9 cellular contexts compared by ENCODE assay signal in the genomic region with DNA sequence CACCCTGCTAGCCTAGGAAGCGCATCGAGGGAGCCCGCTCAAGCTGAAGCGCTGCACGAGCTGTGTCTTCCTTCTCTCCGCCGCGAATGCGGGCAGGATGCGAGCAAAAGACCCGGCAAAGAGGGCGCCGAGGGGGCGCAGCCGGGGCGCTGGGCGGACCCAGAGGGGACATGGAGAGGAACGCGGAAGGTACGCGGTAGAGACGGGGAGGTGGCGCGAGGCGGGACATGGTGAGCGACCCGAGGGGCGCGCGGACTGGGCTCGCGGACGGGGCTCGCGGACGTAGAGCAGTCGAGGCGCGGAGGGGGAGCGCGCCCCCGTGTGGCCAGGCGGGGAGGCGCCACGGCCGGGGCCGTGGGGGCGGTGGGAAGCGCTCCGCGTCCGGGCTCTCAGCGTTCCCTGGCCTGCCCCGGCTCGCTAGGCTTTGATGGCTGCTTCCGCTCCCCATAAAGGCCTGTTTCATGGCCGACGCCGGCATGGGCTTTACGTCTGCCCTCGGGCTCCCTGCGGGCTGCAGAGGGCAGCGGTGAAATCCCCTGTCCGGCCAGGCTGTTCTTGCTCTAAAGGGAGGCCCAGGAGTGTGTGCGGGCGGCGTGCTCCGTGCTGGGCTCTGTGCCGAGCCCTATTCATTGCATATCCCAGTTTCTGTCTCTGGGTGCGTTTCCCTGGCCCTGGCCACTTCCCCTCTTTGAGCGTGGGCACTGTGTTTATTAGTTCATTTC. TPM values are rescaled to one million over a fixed set of nuclear protein-coding genes. Genes with fewer than 3 reads are reported as not detected.
DNase-seq lines count a peak whose midpoint lies in the region; ATAC-seq and TF ChIP-seq lines count a peak whose summit lies in the region.
"Had no signal": no experiment of that assay in that cellular context is flagged by ENCODE, and none has a peak within 500 bp of the region (broad histone marks: within the 10 kb centered on the region; RNA-seq: fewer than 3 reads in every experiment).

No MANE protein-coding gene starts in this region.

- H3K27me3 Mint-ChIP-seq in activated CD4-positive, alpha-beta memory T cell treated with anti-CD3 and anti-CD28 coated beads, Interleukin-2, amount 10 ng/mL, durations not matched to agents 7 days and 5 days = peaks cover 70% of the 10 kb centered on the region

- WGBS in lung, 2 donors = 1 to 2% methylated on average over 71 of the region's 71 CpGs

- H3K4me3 ChIP-seq in effector memory CD4-positive, alpha-beta T cell (ENCODE audit: insufficient read depth, low read depth, low read length, poor library complexity, severe bottlenecking) = peak overlapping the region; percentile 42
- no peak overlapping the region for H3K4me3 ChIP-seq in lung

- no peaks in the 10 kb centered on the region for H3K36me3 Mint-ChIP-seq in activated CD4-positive, alpha-beta memory T cell treated with anti-CD3 and anti-CD28 coated beads, Interleukin-2, amount 10 ng/mL, durations not matched to agents 7 days and 5 days (ENCODE audit: low read depth)

- H3K27ac ChIP-seq in effector memory CD4-positive, alpha-beta T cell (ENCODE audit: insufficient read depth, low read length, poor library complexity, severe bottlenecking) = no peak overlapping the region
- no peak overlapping the region for H3K27ac ChIP-seq in lung (ENCODE audit: low read depth in 1 of 2, low read length in 1 of 2)

- peak overlapping the region; percentile 47 for H3K4me3 Mint-ChIP-seq in activated CD4-positive, alpha-beta memory T cell treated with anti-CD3 and anti-CD28 coated beads, Interleukin-2, amount 10 ng/mL, durations not matched to agents 7 days and 5 days

- peak; percentile 53 for TF ChIP-seq CTCF in lung (IDR thresholded peaks at IDR 0.05; ENCODE audit: control extremely low read depth, extremely low read depth)

- peaks cover 4% of the 10 kb centered on the region for H3K9me3 Mint-ChIP-seq in activated CD4-positive, alpha-beta memory T cell treated with anti-CD3 and anti-CD28 coated beads, Interleukin-2, amount 10 ng/mL, durations not matched to agents 7 days and 5 days

- H3K4me1 ChIP-seq in effector memory CD4-positive, alpha-beta T cell (ENCODE audit: control insufficient read depth, insufficient read depth, low read length, poor library complexity, severe bottlenecking) = peaks cover 3% of the 10 kb centered on the region
- H3K4me1 ChIP-seq in lung (ENCODE audit: control insufficient read depth in 2 of 2, insufficient read depth in 2 of 2, low read length in 2 of 2) = peaks cover 0 to 12% of the 10 kb centered on the region in 2 donors

- peaks cover 3% of the 10 kb centered on the region for H3K4me1 Mint-ChIP-seq in activated CD4-positive, alpha-beta memory T cell treated with anti-CD3 and anti-CD28 coated beads, Interleukin-2, amount 10 ng/mL, durations not matched to agents 7 days and 5 days

- no peaks in the 10 kb centered on the region for H3K9me3 ChIP-seq in effector memory CD4-positive, alpha-beta T cell (ENCODE audit: control insufficient read depth, low read length)
- no peaks in the 10 kb centered on the region for H3K9me3 ChIP-seq in lung (ENCODE audit: control insufficient read depth in 2 of 2, insufficient read depth in 1 of 2, low read length in 1 of 2)

- H3K36me3 ChIP-seq in effector memory CD4-positive, alpha-beta T cell (ENCODE audit: control insufficient read depth, insufficient read depth, low read length) = no peaks in the 10 kb centered on the region
- H3K36me3 ChIP-seq in lung (ENCODE audit: control insufficient read depth in 2 of 2, insufficient read depth in 2 of 2, low read length in 2 of 2) = no peaks in the 10 kb centered on the region

- ATAC-seq in lung (ENCODE audit: insufficient read depth, low FRiP score) = peak; percentile 90
- ATAC-seq in GM18502 (IDR thresholded peaks at IDR 0.05; ENCODE audit: poor library complexity, unreplicated experiment) = no peak

- peak; percentile 40 for DNase-seq in NCI-H1436 (lab: John Stamatoyannopoulos, UW)
- DNase-seq in NCI-H1436 treated with DMSO at 0.1 percent for 48 hours (lab: John Stamatoyannopoulos, UW) = no peak
- peak; percentile 46 for DNase-seq in NCI-H2171 treated with DMSO at 0.1 percent for 48 hours (lab: John Stamatoyannopoulos, UW)
- peak; percentile 42 for DNase-seq in activated CD4-positive, alpha-beta memory T cell treated with anti-CD3 and anti-CD28 coated beads, Interleukin-2, amount 10 ng/mL, durations not matched to agents 7 days and 5 days
- DNase-seq in effector memory CD4-positive, alpha-beta T cell = no peak
- peak; percentile 58 for DNase-seq in lung (ENCODE audit: low spot score)
- DNase-seq in stimulated activated CD4-positive, alpha-beta T cell treated with anti-CD3 and anti-CD28 coated beads, TNF-alpha, amount 100 ng/mL, for 1 hour (ENCODE audit: low read depth in 3 of 3, low spot score in 1 of 3) = peak in 2 of 3 donors; percentile 9 to 51
- DNase-seq: DND-41 had no signal

- POLR2A ChIA-PET in activated CD4-positive, alpha-beta memory T cell treated with anti-CD3 and anti-CD28 coated beads, Interleukin-2, amount 10 ng/mL, durations not matched to agents 7 days and 5 days (lab: Charles Lee) = no interaction called here

- H3K27ac Mint-ChIP-seq in activated CD4-positive, alpha-beta memory T cell treated with anti-CD3 and anti-CD28 coated beads, Interleukin-2, amount 10 ng/mL, durations not matched to agents 7 days and 5 days = no peak overlapping the region

- peaks cover 14% of the 10 kb centered on the region for H3K27me3 ChIP-seq in effector memory CD4-positive, alpha-beta T cell (replicated peaks; ENCODE audit: control insufficient read depth, insufficient read depth, low read length, poor library complexity, severe bottlenecking)
- no peaks in the 10 kb centered on the region for H3K27me3 ChIP-seq in lung (ENCODE audit: control insufficient read depth, insufficient read depth)

- CTCF ChIA-PET in activated CD4-positive, alpha-beta memory T cell treated with anti-CD3 and anti-CD28 coated beads, Interleukin-2, amount 10 ng/mL, durations not matched to agents 7 days and 5 days (lab: Charles Lee) = interaction anchor here (0.6 to 6.2 kb wide), 18 partner anchors 8 to 504 kb away, joined by 3 to 61 read pairs (median 3); no protein-coding TSS in a partner anchor

RNA-seq across cellular contexts. Expression of gene TRIM29, which starts 31.2 kb away (rescaled TPM):
- not detected for total RNA-seq in activated CD4-positive, alpha-beta memory T cell treated with anti-CD3 and anti-CD28 coated beads, Interleukin-2, amount 10 ng/mL, durations not matched to agents 7 days and 5 days
- total RNA-seq in lung = 10 to 100 TPM in 1 of 2 donors, 1 to 10 TPM in 1; 4.4 to 26.6 TPM
- 10 to 100 TPM; 13.0 to 20.7 TPM for polyA plus RNA-seq in lung

RNA-seq across cellular contexts. Expression of gene OAF, which starts 41.7 kb away (rescaled TPM):
- 1 to 10 TPM; 1.4 to 2.0 TPM for total RNA-seq in activated CD4-positive, alpha-beta memory T cell treated with anti-CD3 and anti-CD28 coated beads, Interleukin-2, amount 10 ng/mL, durations not matched to agents 7 days and 5 days
- 10 to 100 TPM in 1 of 2 donors, 1 to 10 TPM in 1; 7.7 to 27.4 TPM for total RNA-seq in lung
- 10 to 100 TPM in 1 of 2 donors, 1 to 10 TPM in 1; 8.2 to 15.8 TPM for polyA plus RNA-seq in lung

Comparison
In these comparisons a context has a peak if more than half of its experiments do, and no peak if none do; other contexts are left out.
1. DNase-seq: peak in NCI-H1436 (single experiment), NCI-H2171 treated with DMSO at 0.1 percent for 48 hours (single experiment), activated CD4-positive, alpha-beta memory T cell treated with anti-CD3 and anti-CD28 coated beads, Interleukin-2, amount 10 ng/mL, durations not matched to agents 7 days and 5 days (single experiment), lung (single experiment) and stimulated activated CD4-positive, alpha-beta T cell treated with anti-CD3 and anti-CD28 coated beads, TNF-alpha, amount 100 ng/mL, for 1 hour (2 of 3); none in NCI-H1436 treated with DMSO at 0.1 percent for 48 hours (single experiment) and effector memory CD4-positive, alpha-beta T cell (0 of 3).
2. RNA of gene TRIM29, which starts 31.2 kb away (total RNA-seq): 4.4 to 26.6 TPM in lung; not detected in activated CD4-positive, alpha-beta memory T cell treated with anti-CD3 and anti-CD28 coated beads, Interleukin-2, amount 10 ng/mL, durations not matched to agents 7 days and 5 days; every median in the first group is over 4 times any median in the second.